Comparison of ENCODE assay signal across 9 cellular contexts in genomic region chr21:25283720-25284119, GRCh38.
DNase-seq lines count a peak whose midpoint lies in the region; ATAC-seq and TF ChIP-seq lines count a peak whose summit lies in the region.
"Had no signal": no experiment of that assay in that cellular context is flagged by ENCODE, and none has a peak within 500 bp of the region (broad histone marks: within the 10 kb centered on the region; RNA-seq: fewer than 3 reads in every experiment).

No MANE protein-coding gene starts in this region.

- H3K4me3 Mint-ChIP-seq in T-helper 2 cell treated with Interferon-gamma antibody and Interleukin-4, amounts not matched to agents 5 μg/mL and 100 μg/mL, for 36 hours, result no peak overlapping the region
- H3K4me3 Mint-ChIP-seq in T-cell, result no peak overlapping the region

- peaks cover 2% of the 10 kb centered on the region for H3K27me3 Mint-ChIP-seq in T-helper 2 cell treated with Interferon-gamma antibody and Interleukin-4, amounts not matched to agents 5 μg/mL and 100 μg/mL, for 36 hours (ENCODE audit: low read depth)
- peaks cover 0 to 8% of the 10 kb centered on the region in 2 donors for H3K27me3 Mint-ChIP-seq in T-cell

- no peaks in the 10 kb centered on the region for H3K9me3 Mint-ChIP-seq in T-helper 2 cell treated with Interferon-gamma antibody and Interleukin-4, amounts not matched to agents 5 μg/mL and 100 μg/mL, for 36 hours
- no peaks in the 10 kb centered on the region for H3K9me3 Mint-ChIP-seq in T-cell

- no peak for TF ChIP-seq POLR2A in GM18505 (IDR thresholded peaks at IDR 0.05; ENCODE audit: borderline replicate concordance, extremely low read depth, insufficient read depth, insufficient read length)

- POLR2A ChIA-PET in T-cell (lab: Charles Lee), result no interaction called here

- CTCF ChIA-PET in T-cell (lab: Charles Lee), result interaction anchor here (0.6 to 1.1 kb wide), 3 partner anchors 34 to 102 kb away, joined by 3 to 5 read pairs (median 3); no protein-coding TSS in a partner anchor

- no peak overlapping the region for H3K4me3 ChIP-seq in AG09309 (ENCODE audit: control insufficient read depth, low read depth, low read length)
- no peak overlapping the region for H3K4me3 ChIP-seq in fibroblast of villous mesenchyme (ENCODE audit: low read depth, low read length)

- H3K36me3 Mint-ChIP-seq in T-helper 2 cell treated with Interferon-gamma antibody and Interleukin-4, amounts not matched to agents 5 μg/mL and 100 μg/mL, for 36 hours (ENCODE audit: low read depth), result no peaks in the 10 kb centered on the region
- H3K36me3 Mint-ChIP-seq in T-cell, result no peaks in the 10 kb centered on the region

- H3K27ac Mint-ChIP-seq in T-helper 2 cell treated with Interferon-gamma antibody and Interleukin-4, amounts not matched to agents 5 μg/mL and 100 μg/mL, for 36 hours, result no peak overlapping the region
- no peak overlapping the region for H3K27ac Mint-ChIP-seq in T-cell

- TF ChIP-seq CTCF in AG09309 (IDR thresholded peaks at IDR 0.05; ENCODE audit: control insufficient read depth, insufficient read depth, low read depth, low read length, missing control alignments) (peak; percentile 28), fibroblast of villous mesenchyme (IDR thresholded peaks at IDR 0.05; ENCODE audit: insufficient read depth, low read depth, low read length) (peak; percentile 24)

- DNase-seq in AG09309 (ENCODE audit: low read depth) (peak; percentile 10), OCI-M1 (lab: John Stamatoyannopoulos, UW) (peak; percentile 68), fibroblast of villous mesenchyme (ENCODE audit: low read depth) (peak; percentile 28), HuH-7.5 (ENCODE audit: low spot score) (no peak), T-cell (no peak)
- no peak for DNase-seq in T-helper 2 cell treated with Interferon-gamma antibody and Interleukin-4, amounts not matched to agents 5 μg/mL and 100 μg/mL, for 36 hours (ENCODE audit: low spot score)
- DNase-seq: erythroblast had no signal

- ATAC-seq in GM18505 (IDR thresholded peaks at IDR 0.05; ENCODE audit: unreplicated experiment) (peak; percentile 53), HG03460 (IDR thresholded peaks at IDR 0.05; ENCODE audit: unreplicated experiment) (no peak), T-cell (replicated peaks in 1 of 4) (no peak)

- H3K4me1 Mint-ChIP-seq in T-helper 2 cell treated with Interferon-gamma antibody and Interleukin-4, amounts not matched to agents 5 μg/mL and 100 μg/mL, for 36 hours (ENCODE audit: low read depth), result no peaks in the 10 kb centered on the region
- no peaks in the 10 kb centered on the region for H3K4me1 Mint-ChIP-seq in T-cell

Comparison
In these comparisons a context has a peak if more than half of its experiments do, and no peak if none do; other contexts are left out.
1. DNase-seq: peak in AG09309 (single experiment), OCI-M1 (single experiment) and fibroblast of villous mesenchyme (single experiment); none in T-helper 2 cell treated with Interferon-gamma antibody and Interleukin-4, amounts not matched to agents 5 μg/mL and 100 μg/mL, for 36 hours (single experiment), HuH-7.5 (single experiment) and T-cell (0 of 34).